Comparison of ENCODE assay signal across 1 cellular context in genomic region chr17:43784628-43785101, GRCh38.
TF ChIP-seq lines count a peak whose summit lies in the region.

No MANE protein-coding gene starts in this region.

TF ChIP-seq in SK-N-SH treated with all-trans-retinoic acid at 6 μM for 48 hours, 23 proteins besides CTCF, POLR2A, EP300 and RAD21 (continued from another document):
- TF ChIP-seq TSHZ2 (CRISPR knock-in tag; IDR thresholded peaks at IDR 0.05): no peak
- TF ChIP-seq BACH2 (CRISPR knock-in tag; IDR thresholded peaks at IDR 0.05; ENCODE audit: borderline replicate concordance): no peak
- TF ChIP-seq ARNTL (CRISPR knock-in tag; IDR thresholded peaks at IDR 0.05; ENCODE audit: borderline replicate concordance, low read depth): no peak
- no peak for TF ChIP-seq ISL1 (CRISPR knock-in tag; IDR thresholded peaks at IDR 0.05)
- no peak for TF ChIP-seq ESRRG (CRISPR knock-in tag; IDR thresholded peaks at IDR 0.05)
- TF ChIP-seq ZFP30 (CRISPR knock-in tag; IDR thresholded peaks at IDR 0.05): no peak
- TF ChIP-seq TCF4 (CRISPR knock-in tag; IDR thresholded peaks at IDR 0.05; ENCODE audit: borderline replicate concordance): no peak
- no peak for TF ChIP-seq PATZ1 (CRISPR knock-in tag; IDR thresholded peaks at IDR 0.05; ENCODE audit: borderline replicate concordance)
